ENCODE assay signal across 9 cellular contexts in genomic region chr20:35994994-35995453, GRCh38. TPM values are rescaled to one million over a fixed set of nuclear protein-coding genes. Genes with fewer than 3 reads are reported as not detected.
A peak's percentile ranks its signal among the peaks of the same experiment; 100 is the strongest.
DNase-seq lines count a peak whose midpoint lies in the region; ATAC-seq, FAIRE-seq and TF ChIP-seq lines count a peak whose summit lies in the region.
"Had no signal": no experiment of that assay in that cellular context is flagged by ENCODE, and none has a peak within 500 bp of the region (broad histone marks: within the 10 kb centered on the region; RNA-seq: fewer than 3 reads in every experiment).

No MANE protein-coding gene starts in this region.

- peak; percentile 98 for TF ChIP-seq CTCF in SK-N-SH (IDR thresholded peaks at IDR 0.05)
- TF ChIP-seq CTCF in osteocyte (IDR thresholded peaks at IDR 0.05) = peak; percentile 96
- peak; percentile 73 to 95 (median 88) for TF ChIP-seq CTCF in thyroid gland (IDR thresholded peaks at IDR 0.05)

- H3K27ac ChIP-seq in SK-N-SH (ENCODE audit: low read depth in 2 of 2, low read length in 1 of 2) = no peak overlapping the region
- H3K27ac ChIP-seq in thyroid gland = no peak overlapping the region

- peak; percentile 68 for FAIRE-seq in G401.6 (lab: Jason Lieb, UNC)

- H3K4me3 Mint-ChIP-seq in osteocyte (ENCODE audit: unreplicated experiment) = no peak overlapping the region
- H3K4me3 Mint-ChIP-seq: dendritic cell treated with granulocyte-macrophage colony-stimulating factor and Interleukin-4, amounts not matched to agents 40 ng/mL and 50 ng/mL, for 4 days had no signal

- no peaks in the 10 kb centered on the region for H4K20me1 ChIP-seq in SK-N-SH (ENCODE audit: insufficient read depth)

- no peak for TF ChIP-seq EP300 in SK-N-SH (IDR thresholded peaks at IDR 0.05; ENCODE audit: borderline replicate concordance in 1 of 2, low read depth in 1 of 2, low read length in 1 of 2)

- TF ChIP-seq POLR2A in thyroid gland (IDR thresholded peaks at IDR 0.05) = no peak
- TF ChIP-seq POLR2A in GM18505 (IDR thresholded peaks at IDR 0.05; ENCODE audit: borderline replicate concordance, extremely low read depth, insufficient read depth, insufficient read length) = no peak

- H3K9ac ChIP-seq in SK-N-SH = no peak overlapping the region

- H3K4me1 ChIP-seq in SK-N-SH (ENCODE audit: control insufficient read depth in 1 of 2, insufficient read depth in 2 of 2, low read depth in 1 of 2, low read length in 1 of 2) (no peaks in the 10 kb centered on the region), thyroid gland (no peaks in the 10 kb centered on the region)

- DNase-seq in NCI-H128 (lab: John Stamatoyannopoulos, UW; ENCODE audit: unreplicated experiment) (peak; percentile 46), SK-N-SH (peak; percentile 79), globus pallidus (ENCODE audit: low spot score) (peak; percentile 74), osteocyte (ENCODE audit: extremely low spot score, unreplicated experiment) (peak; percentile 92), thyroid gland (peak; percentile 90 to 91)
- peak; percentile 50 to 84 (median 68) for DNase-seq in activated naive CD4-positive, alpha-beta T cell (lab: John Stamatoyannopoulos, UW)

- peaks cover 10% of the 10 kb centered on the region for H3K4me1 Mint-ChIP-seq in osteocyte (ENCODE audit: unreplicated experiment)

- no peaks in the 10 kb centered on the region for H3K9me2 ChIP-seq in SK-N-SH

- no peak for ATAC-seq in GM18505 (IDR thresholded peaks at IDR 0.05; ENCODE audit: unreplicated experiment)

- peak; percentile 91 for TF ChIP-seq RAD21 in SK-N-SH (IDR thresholded peaks at IDR 0.05; ENCODE audit: low read length)

- H3K36me3 ChIP-seq in SK-N-SH (replicated peaks in 1 of 2; ENCODE audit: control insufficient read depth in 1 of 2, insufficient read depth in 2 of 2, low read length in 1 of 2) (no peaks in the 10 kb centered on the region), thyroid gland (no peaks in the 10 kb centered on the region)

- H3K9me3 ChIP-seq in SK-N-SH (peaks cover 3% of the 10 kb centered on the region; the same call in 1 of the 2 replicates), thyroid gland (no peaks in the 10 kb centered on the region)

- intact Hi-C loops in thyroid gland (cut with DNase I) = loop anchor here (5.0 kb wide), 2 partner anchors 147 to 202 kb away; no protein-coding TSS in a partner anchor

- H3F3A ChIP-seq in SK-N-SH (replicated peaks; ENCODE audit: insufficient read depth) = peaks cover 10% of the 10 kb centered on the region

- no peaks in the 10 kb centered on the region for H3K79me2 ChIP-seq in SK-N-SH (ENCODE audit: insufficient read depth)

- H3K4me3 ChIP-seq in SK-N-SH (ENCODE audit: low read depth in 2 of 2, low read length in 1 of 2) = peak overlapping the region in 1 of 2 experiments; percentile 34; a peak in 1 of 4 replicates
- no peak overlapping the region for H3K4me3 ChIP-seq in thyroid gland (replicated peaks in 1 of 3)

- CTCF ChIA-PET in SK-N-SH (lab: Yijun Ruan, JAX) = interaction anchor here (0.6 to 15.0 kb wide), 31 partner anchors 8 to 208 kb away, joined by 3 to 560 read pairs (median 4); partner anchors contain the start of gene SCAND1

- POLR2A ChIA-PET in SK-N-SH (lab: Yijun Ruan, JAX) = interaction anchor here (1.0 kb wide), 2 partner anchors 70 to 144 kb away, joined by 3 to 8 read pairs; no protein-coding TSS in a partner anchor

- no peaks in the 10 kb centered on the region for H3K36me3 Mint-ChIP-seq in osteocyte (ENCODE audit: unreplicated experiment)

- H3K27me3 Mint-ChIP-seq in osteocyte (ENCODE audit: unreplicated experiment) = peaks cover 5% of the 10 kb centered on the region

- H3K9me3 Mint-ChIP-seq in osteocyte (ENCODE audit: unreplicated experiment) = peaks cover 5% of the 10 kb centered on the region
- H3K9me3 Mint-ChIP-seq: dendritic cell treated with granulocyte-macrophage colony-stimulating factor and Interleukin-4, amounts not matched to agents 40 ng/mL and 50 ng/mL, for 4 days had no signal

- H2AFZ ChIP-seq in SK-N-SH (ENCODE audit: low read depth) = peak overlapping the region; percentile 65; the same call in 1 of the 2 replicates

- H3K27ac Mint-ChIP-seq in osteocyte (ENCODE audit: unreplicated experiment) = no peak overlapping the region
- H3K27ac Mint-ChIP-seq: dendritic cell treated with granulocyte-macrophage colony-stimulating factor and Interleukin-4, amounts not matched to agents 40 ng/mL and 50 ng/mL, for 4 days had no signal

- H3K27me3 ChIP-seq in SK-N-SH (ENCODE audit: insufficient read depth) (no peaks in the 10 kb centered on the region), thyroid gland (no peaks in the 10 kb centered on the region)

- H3K4me2 ChIP-seq in SK-N-SH = no peak overlapping the region

- 14% methylated on average over 5 of the region's 6 CpGs for WGBS in SK-N-SH (ENCODE audit: low lambda C conversion rate)
- WGBS in thyroid gland, 2 donors = 3 to 8% methylated on average over 5 to 6 of the region's 6 CpGs

TF ChIP-seq in SK-N-SH, 30 proteins besides CTCF, POLR2A, EP300 and RAD21:
- TF ChIP-seq TEAD4 (IDR thresholded peaks at IDR 0.05; ENCODE audit: borderline replicate concordance, insufficient read depth) (no peak), RCOR1 (IDR thresholded peaks at IDR 0.05; ENCODE audit: low read length) (0 out of 2 replicates have a peak, but pooled peaks have one; percentile 46), CHD2 (IDR thresholded peaks at IDR 0.05; ENCODE audit: low read length, partially characterized antibody) (peak; percentile 30), SMC3 (IDR thresholded peaks at IDR 0.05; ENCODE audit: low read depth, low read length) (peak; percentile 99), YY1 (IDR thresholded peaks at IDR 0.05; ENCODE audit: low read depth) (no peak), MXI1 (IDR thresholded peaks at IDR 0.05; ENCODE audit: low read depth, low read length) (peak; percentile 39; the same call in 1 of the 2 replicates)

RNA-seq across cellular contexts. Expression of gene CNBD2, which starts 26.6 kb away (rescaled TPM):
- polyA plus RNA-seq in SK-N-SH (2012; rRNA removed) = 5.6 and 6.6 TPM in 2 replicates
- 4.9 and 5.3 TPM in 2 replicates for polyA plus RNA-seq in SK-N-SH (2012; cell fraction: cytosol; rRNA removed)
- polyA plus RNA-seq in SK-N-SH (2012; cell fraction: nucleus; rRNA removed) = 10.9 and 17.6 TPM in 2 replicates
- total RNA-seq in osteocyte (3.8 and 4.6 TPM in 2 replicates), thyroid gland (1 to 10 TPM; 3.0 to 4.5 (median 3.8) TPM)

RNA-seq across cellular contexts. Expression of gene SCAND1, which starts 40.7 kb away (rescaled TPM):
- polyA plus RNA-seq in SK-N-SH (2012; rRNA removed) = 26.4 and 44.1 TPM in 2 replicates
- 19.1 and 35.3 TPM in 2 replicates for polyA plus RNA-seq in SK-N-SH (2012; cell fraction: cytosol; rRNA removed)
- polyA plus RNA-seq in SK-N-SH (2012; cell fraction: nucleus; rRNA removed) = 32.6 and 83.8 TPM in 2 replicates
- total RNA-seq in osteocyte (80.2 and 81.4 TPM in 2 replicates), thyroid gland (100 to 1,000 TPM in 3 of 4 donors, 10 to 100 TPM in 1; 88.4 to 182 (median 125) TPM)
